8 cellular contexts compared by ENCODE assay signal in the genomic region with DNA sequence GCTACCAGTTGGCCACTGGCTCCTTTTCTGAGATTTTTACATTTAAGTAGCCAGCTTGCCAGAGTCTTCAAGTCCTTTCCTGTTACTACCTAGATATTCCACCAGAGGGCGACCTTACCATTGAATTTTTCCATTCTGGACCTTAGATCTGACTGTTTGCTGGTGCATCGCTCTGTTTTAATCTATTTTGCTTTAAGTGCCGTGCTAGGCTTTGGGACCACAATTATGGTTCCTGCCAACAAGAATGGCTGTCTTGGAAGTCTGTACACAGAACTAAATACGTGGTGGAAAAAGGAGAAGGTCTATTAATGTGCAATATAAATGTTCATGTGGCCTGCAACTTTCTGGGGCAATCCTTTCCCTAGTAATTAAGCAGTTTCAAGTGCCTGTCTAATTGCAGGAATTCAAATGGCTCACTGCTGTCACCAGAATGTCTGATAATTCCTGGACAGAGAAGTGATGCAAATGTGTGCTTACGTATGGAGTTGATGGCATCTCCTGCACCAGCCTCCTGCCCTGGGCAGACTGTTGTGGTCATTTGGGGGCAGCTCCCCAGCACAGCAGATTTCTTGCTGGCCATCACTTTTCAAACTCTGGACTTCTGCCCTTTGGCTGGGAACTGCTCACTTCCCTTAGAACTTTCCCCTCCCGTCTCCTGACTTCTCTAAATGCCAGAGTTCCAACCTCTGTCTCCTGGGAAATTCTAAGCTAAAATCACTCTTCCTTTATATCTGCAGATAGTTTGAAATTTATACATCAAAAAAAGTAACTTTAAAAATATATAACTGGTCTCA. TPM values are rescaled to one million over a fixed set of nuclear protein-coding genes. Genes with fewer than 3 reads are reported as not detected.
DNase-seq lines count a peak whose midpoint lies in the region; ATAC-seq, FAIRE-seq and TF ChIP-seq lines count a peak whose summit lies in the region.

No MANE protein-coding gene starts in this region.

- WGBS in neuronal stem cell (ENCODE audit: extremely low coverage in 2 of 2, insufficient read length in 2 of 2, insufficient replicate concordance in 1 of 2), 2 donors = no CpG with 5 or more reads among the region's 6 CpGs

- no peak overlapping the region for H3K27ac Mint-ChIP-seq in activated CD8-positive, alpha-beta T cell treated with anti-CD3 and anti-CD28 coated beads, Interleukin-2, amount 10 ng/mL, durations not matched to agents 7 days and 5 days

- H3K27ac ChIP-seq in neuronal stem cell (replicated peaks; ENCODE audit: low read length) = no peak overlapping the region

- H3K23ac ChIP-seq in neuronal stem cell (ENCODE audit: low read depth, low read length, poor library complexity) = no peak overlapping the region

- TF ChIP-seq CTCF in D721Med (IDR thresholded peaks at IDR 0.05; ENCODE audit: insufficient read depth, missing control alignments) (peak; percentile 68), fibroblast of villous mesenchyme (IDR thresholded peaks at IDR 0.05; ENCODE audit: insufficient read depth, low read depth, low read length) (peak; percentile 58)

- H3K4me1 ChIP-seq in neuronal stem cell (ENCODE audit: control insufficient read depth in 2 of 2, insufficient read depth in 1 of 2, low read depth in 1 of 2, low read length in 2 of 2) = no peaks in the 10 kb centered on the region

- H3K9me3 ChIP-seq in neuronal stem cell (replicated peaks in 1 of 2; ENCODE audit: control insufficient read depth in 2 of 2, insufficient read depth in 1 of 2, low read depth in 1 of 2, low read length in 2 of 2) = no peaks in the 10 kb centered on the region

- no peak overlapping the region for H4K91ac ChIP-seq in neuronal stem cell (ENCODE audit: low read depth, low read length, poor library complexity)

- H3K4me2 ChIP-seq in neuronal stem cell (ENCODE audit: insufficient read depth, low read length, poor library complexity, severe bottlenecking) = no peak overlapping the region

- DNase-seq in D721Med (ENCODE audit: insufficient read length, low spot score) (no peak), HT-29 (ENCODE audit: low spot score) (peak; percentile 87), NCI-H748 treated with DMSO at 0.1 percent for 48 hours (lab: John Stamatoyannopoulos, UW) (peak; percentile 92), fibroblast of villous mesenchyme (ENCODE audit: low read depth) (peak; percentile 87), neuronal stem cell (ENCODE audit: low spot score) (peak; percentile 80)
- DNase-seq in activated CD8-positive, alpha-beta T cell treated with anti-CD3 and anti-CD28 coated beads, Interleukin-2, amount 10 ng/mL, durations not matched to agents 7 days and 5 days = peak; percentile 78

- peaks cover 6% of the 10 kb centered on the region for H3K27me3 Mint-ChIP-seq in activated CD8-positive, alpha-beta T cell treated with anti-CD3 and anti-CD28 coated beads, Interleukin-2, amount 10 ng/mL, durations not matched to agents 7 days and 5 days (ENCODE audit: low read depth)

- peaks cover 0 to 71% (median 0%) of the 10 kb centered on the region in 3 experiments for H3K27me3 ChIP-seq in neuronal stem cell (ENCODE audit: control insufficient read depth in 3 of 3, insufficient read depth in 3 of 3, low read depth in 1 of 3, low read length in 3 of 3)

- peak; percentile 57 for ATAC-seq in activated CD8-positive, alpha-beta T cell treated with anti-CD3 and anti-CD28 coated beads, Interleukin-2, amount 10 ng/mL, durations not matched to agents 7 days and 5 days
- ATAC-seq in GM19452 (IDR thresholded peaks at IDR 0.05; ENCODE audit: unreplicated experiment) (no peak), HG03175 (IDR thresholded peaks at IDR 0.05; ENCODE audit: unreplicated experiment) (no peak)

- peaks cover 28% of the 10 kb centered on the region for H3K4me1 Mint-ChIP-seq in activated CD8-positive, alpha-beta T cell treated with anti-CD3 and anti-CD28 coated beads, Interleukin-2, amount 10 ng/mL, durations not matched to agents 7 days and 5 days (ENCODE audit: low read depth)

- no peaks in the 10 kb centered on the region for H3K9me3 Mint-ChIP-seq in activated CD8-positive, alpha-beta T cell treated with anti-CD3 and anti-CD28 coated beads, Interleukin-2, amount 10 ng/mL, durations not matched to agents 7 days and 5 days (ENCODE audit: insufficient read depth)

- POLR2A ChIA-PET in activated CD8-positive, alpha-beta T cell treated with anti-CD3 and anti-CD28 coated beads, Interleukin-2, amount 10 ng/mL, durations not matched to agents 7 days and 5 days (lab: Charles Lee) = interaction anchor here (1.2 to 1.7 kb wide), 2 partner anchors 31 to 61 kb away, joined by 3 read pairs; a partner anchor contains a TSS

- H3K9ac ChIP-seq in neuronal stem cell (ENCODE audit: low read depth, low read length, poor library complexity) = no peak overlapping the region

- no peak overlapping the region for H4K8ac ChIP-seq in neuronal stem cell (ENCODE audit: low read depth, low read length)

- H3K4me3 Mint-ChIP-seq in activated CD8-positive, alpha-beta T cell treated with anti-CD3 and anti-CD28 coated beads, Interleukin-2, amount 10 ng/mL, durations not matched to agents 7 days and 5 days = no peak overlapping the region

- H3K36me3 ChIP-seq in neuronal stem cell (replicated peaks in 1 of 2; ENCODE audit: control insufficient read depth in 2 of 2, insufficient read depth in 2 of 2, low read length in 2 of 2) = no peaks in the 10 kb centered on the region

- H2BK15ac ChIP-seq in neuronal stem cell (ENCODE audit: low read length) = no peak overlapping the region

- no peak overlapping the region for H2BK5ac ChIP-seq in neuronal stem cell (ENCODE audit: low read length)

- no peak overlapping the region for H3K4me3 ChIP-seq in fibroblast of villous mesenchyme (ENCODE audit: low read depth, low read length)
- H3K4me3 ChIP-seq in neuronal stem cell (ENCODE audit: low read length in 2 of 2) = no peak overlapping the region

- H2BK120ac ChIP-seq in neuronal stem cell (ENCODE audit: low read depth, low read length) = no peak overlapping the region

- no peak overlapping the region for H2BK12ac ChIP-seq in neuronal stem cell (ENCODE audit: low read length)

- peak overlapping the region; percentile 8 for H2AFZ ChIP-seq in neuronal stem cell (ENCODE audit: low read length)

- no peak overlapping the region for H3K4ac ChIP-seq in neuronal stem cell (ENCODE audit: low read length)

- H2AK5ac ChIP-seq in neuronal stem cell (ENCODE audit: low read depth, low read length) = no peak overlapping the region

- no peak overlapping the region for H3K14ac ChIP-seq in neuronal stem cell (ENCODE audit: low read length)

- H3K18ac ChIP-seq in neuronal stem cell (ENCODE audit: low read length) = no peak overlapping the region

- no peaks in the 10 kb centered on the region for H3K79me1 ChIP-seq in neuronal stem cell (ENCODE audit: low read depth, low read length)

- peak; percentile 80 for FAIRE-seq in D721Med (lab: Jason Lieb, UNC)

- H3K36me3 Mint-ChIP-seq in activated CD8-positive, alpha-beta T cell treated with anti-CD3 and anti-CD28 coated beads, Interleukin-2, amount 10 ng/mL, durations not matched to agents 7 days and 5 days (ENCODE audit: low read depth) = no peaks in the 10 kb centered on the region

- CTCF ChIA-PET in activated CD8-positive, alpha-beta T cell treated with anti-CD3 and anti-CD28 coated beads, Interleukin-2, amount 10 ng/mL, durations not matched to agents 7 days and 5 days (lab: Charles Lee) = interaction anchor here (0.7 to 7.5 kb wide), 28 partner anchors 8 to 234 kb away, joined by 3 to 37 read pairs (median 5); a partner anchor contains a TSS

RNA-seq across cellular contexts. Expression of a gene that starts 5.6 kb away (rescaled TPM):
- total RNA-seq in HT-29 (2014; rRNA removed; shearing (Covaris generic)) = 0.03 and 0.23 TPM in 2 replicates
- total RNA-seq in activated CD8-positive, alpha-beta T cell treated with anti-CD3 and anti-CD28 coated beads, Interleukin-2, amount 10 ng/mL, durations not matched to agents 7 days and 5 days = 1 to 10 TPM; 3.3 to 4.2 TPM
- not detected in 2 replicates for total RNA-seq in fibroblast of villous mesenchyme
- 12.8 TPM for polyA plus RNA-seq in neuronal stem cell (2013, experiment 1 of 2)
- polyA plus RNA-seq in neuronal stem cell (2013, experiment 2 of 2) = 13.6 TPM

RNA-seq across cellular contexts. Expression of a gene that starts 46.6 kb away (rescaled TPM):
- 144 and 147 TPM in 2 replicates for total RNA-seq in HT-29 (2014; rRNA removed; shearing (Covaris generic))
- 100 to 1,000 TPM; 299 to 313 TPM for total RNA-seq in activated CD8-positive, alpha-beta T cell treated with anti-CD3 and anti-CD28 coated beads, Interleukin-2, amount 10 ng/mL, durations not matched to agents 7 days and 5 days
- 126 and 146 TPM in 2 replicates for total RNA-seq in fibroblast of villous mesenchyme
- polyA plus RNA-seq in neuronal stem cell (2013, experiment 1 of 2) = 180 TPM
- 181 TPM for polyA plus RNA-seq in neuronal stem cell (2013, experiment 2 of 2)

RNA-seq across cellular contexts. Expression of a gene that starts 58.4 kb away (rescaled TPM):
- not detected in 2 replicates for total RNA-seq in HT-29 (2014; rRNA removed; shearing (Covaris generic))
- 10 to 100 TPM; 39.1 to 40.0 TPM for total RNA-seq in activated CD8-positive, alpha-beta T cell treated with anti-CD3 and anti-CD28 coated beads, Interleukin-2, amount 10 ng/mL, durations not matched to agents 7 days and 5 days
- 0.43 and 0.97 TPM in 2 replicates for total RNA-seq in fibroblast of villous mesenchyme
- 2.2 TPM for polyA plus RNA-seq in neuronal stem cell (2013, experiment 1 of 2)
- 2.2 TPM for polyA plus RNA-seq in neuronal stem cell (2013, experiment 2 of 2)

Comparison
In these comparisons a context has a peak if more than half of its experiments do, and no peak if none do; other contexts are left out.
1. RNA of a gene that starts 58.4 kb away (total RNA-seq): 39.1 to 40.0 TPM in activated CD8-positive, alpha-beta T cell treated with anti-CD3 and anti-CD28 coated beads, Interleukin-2, amount 10 ng/mL, durations not matched to agents 7 days and 5 days; 0.43 to 0.97 TPM in fibroblast of villous mesenchyme and not detected in HT-29; every median in the first group is over 10 times any median in the second.